ENCODE assay signal across 19 cellular contexts in the genomic region with DNA sequence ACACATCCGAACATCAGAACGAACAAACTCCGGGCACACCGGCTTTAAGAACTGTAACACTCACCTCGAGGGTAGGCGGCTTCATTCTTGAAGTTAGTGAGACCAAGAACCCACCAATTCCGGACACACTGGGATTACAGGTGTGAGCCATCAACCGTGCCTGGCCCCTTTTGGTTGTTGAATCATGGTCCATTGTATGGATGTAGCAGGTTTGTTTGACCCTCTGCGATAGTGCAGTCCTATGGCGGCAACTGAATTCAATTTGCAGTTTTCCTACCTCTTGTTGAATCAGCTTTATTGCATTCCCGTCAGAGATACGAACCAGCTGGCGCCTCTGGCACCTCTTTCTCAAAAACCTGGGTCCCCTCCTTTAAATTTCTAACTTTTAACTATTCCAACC.
DNase-seq lines count a peak whose midpoint lies in the region; ATAC-seq, FAIRE-seq and TF ChIP-seq lines count a peak whose summit lies in the region.
"Had no signal": no experiment of that assay in that cellular context is flagged by ENCODE, and none has a peak within 500 bp of the region (broad histone marks: within the 10 kb centered on the region; RNA-seq: fewer than 3 reads in every experiment).

No MANE protein-coding gene starts in this region.

- in situ Hi-C loops in GM23248 (cut with MboI): no loop called here

- H4K20me1 ChIP-seq in GM23248 (ENCODE audit: insufficient read depth): no peaks in the 10 kb centered on the region

- DNase-seq in T-helper 2 cell treated with Interferon-gamma antibody and Interleukin-4, amounts not matched to agents 5 μg/mL and 100 μg/mL, for 36 hours (ENCODE audit: low spot score): no peak
- no peak for DNase-seq in T-helper 2 cell
- DNase-seq in GM12892 (ENCODE audit: insufficient read length): no peak
- no peak for DNase-seq in activated CD4-positive, alpha-beta memory T cell treated with anti-CD3 and anti-CD28 coated beads, Interleukin-2, amount 10 ng/mL, durations not matched to agents 7 days and 5 days
- DNase-seq in naive B cell: no peak
- DNase-seq in pons (ENCODE audit: low spot score): no peak
- no peak for DNase-seq in GM23248
- DNase-seq: 8988T, C1 segment of cervical spinal cord, DMS79, gastrocnemius medialis, left colon, midbrain, NCI-H226, occipital lobe, right cardiac atrium had no signal

- H3K36me3 ChIP-seq in GM23248 (ENCODE audit: low read depth): no peaks in the 10 kb centered on the region
- H3K36me3 ChIP-seq: gastrocnemius medialis had no signal

- peak overlapping the region; percentile 76 for H3K4me3 Mint-ChIP-seq in T-helper 2 cell treated with Interferon-gamma antibody and Interleukin-4, amounts not matched to agents 5 μg/mL and 100 μg/mL, for 36 hours
- H3K4me3 Mint-ChIP-seq in activated CD4-positive, alpha-beta memory T cell treated with anti-CD3 and anti-CD28 coated beads, Interleukin-2, amount 10 ng/mL, durations not matched to agents 7 days and 5 days: peak overlapping the region; percentile 62
- peak overlapping the region; percentile 36 to 87 (median 61) for H3K4me3 Mint-ChIP-seq in naive B cell
- H3K4me3 Mint-ChIP-seq: brain had no signal

- peak; percentile 14 for FAIRE-seq in GM12892 (lab: Jason Lieb, UNC)

- peaks cover 6% of the 10 kb centered on the region for H3K9me3 Mint-ChIP-seq in T-helper 2 cell treated with Interferon-gamma antibody and Interleukin-4, amounts not matched to agents 5 μg/mL and 100 μg/mL, for 36 hours
- H3K9me3 Mint-ChIP-seq in activated CD4-positive, alpha-beta memory T cell treated with anti-CD3 and anti-CD28 coated beads, Interleukin-2, amount 10 ng/mL, durations not matched to agents 7 days and 5 days: no peaks in the 10 kb centered on the region
- peaks cover 0 to 3% (median 0%) of the 10 kb centered on the region in 7 donors for H3K9me3 Mint-ChIP-seq in naive B cell

- no peak for TF ChIP-seq POLR2A in GM12892 (IDR thresholded peaks at IDR 0.05; ENCODE audit: low read depth, low read length)

- no peaks in the 10 kb centered on the region for H3K9me3 ChIP-seq in GM23248 (ENCODE audit: low read depth)
- H3K9me3 ChIP-seq: gastrocnemius medialis had no signal

- no peak overlapping the region for H3K4me3 ChIP-seq in GM23248
- H3K4me3 ChIP-seq: coronary artery, gastrocnemius medialis had no signal

- no peaks in the 10 kb centered on the region for H3K79me2 ChIP-seq in GM23248 (ENCODE audit: insufficient read depth)

- H3K4me2 ChIP-seq in GM23248 (ENCODE audit: unreplicated experiment): no peak overlapping the region

- 78 to 85% methylated on average over 13 of the region's 13 CpGs for WGBS in GM23248 (ENCODE audit: low coverage in 1 of 2, low lambda C conversion rate in 2 of 2, missing lambda C conversion rate in 2 of 2), 2 experiments

- ATAC-seq in naive B cell (ENCODE audit: low read depth in 2 of 2) (no peak), GM21515 (IDR thresholded peaks at IDR 0.05; ENCODE audit: unreplicated experiment) (no peak)
- ATAC-seq: gastrocnemius medialis, left colon, right cardiac atrium had no signal

- peaks cover 24% of the 10 kb centered on the region for H3K27me3 Mint-ChIP-seq in T-helper 2 cell treated with Interferon-gamma antibody and Interleukin-4, amounts not matched to agents 5 μg/mL and 100 μg/mL, for 36 hours (ENCODE audit: low read depth)
- H3K27me3 Mint-ChIP-seq in activated CD4-positive, alpha-beta memory T cell treated with anti-CD3 and anti-CD28 coated beads, Interleukin-2, amount 10 ng/mL, durations not matched to agents 7 days and 5 days: peaks cover 14% of the 10 kb centered on the region
- H3K27me3 Mint-ChIP-seq in naive B cell: peaks cover 34 to 59% (median 56%) of the 10 kb centered on the region in 3 donors

- no peak overlapping the region for H3K9ac ChIP-seq in GM23248

- CTCF ChIA-PET in activated CD4-positive, alpha-beta memory T cell treated with anti-CD3 and anti-CD28 coated beads, Interleukin-2, amount 10 ng/mL, durations not matched to agents 7 days and 5 days (lab: Charles Lee): interaction anchor here (1.0 to 1.2 kb wide), 4 partner anchors 153 to 687 kb away, joined by 3 read pairs; no protein-coding TSS in a partner anchor

- H3K4me1 Mint-ChIP-seq in T-helper 2 cell treated with Interferon-gamma antibody and Interleukin-4, amounts not matched to agents 5 μg/mL and 100 μg/mL, for 36 hours (ENCODE audit: low read depth): peaks cover 23% of the 10 kb centered on the region
- peaks cover 25% of the 10 kb centered on the region for H3K4me1 Mint-ChIP-seq in activated CD4-positive, alpha-beta memory T cell treated with anti-CD3 and anti-CD28 coated beads, Interleukin-2, amount 10 ng/mL, durations not matched to agents 7 days and 5 days
- peaks cover 9 to 12% (median 12%) of the 10 kb centered on the region in 3 donors for H3K4me1 Mint-ChIP-seq in naive B cell

- POLR2A ChIA-PET in activated CD4-positive, alpha-beta memory T cell treated with anti-CD3 and anti-CD28 coated beads, Interleukin-2, amount 10 ng/mL, durations not matched to agents 7 days and 5 days (lab: Charles Lee): interaction anchor here (0.6 to 2.7 kb wide), 4 partner anchors 22 to 153 kb away, joined by 3 to 9 read pairs (median 6); a partner anchor contains a TSS

- peak overlapping the region; percentile 43 for H3K27ac Mint-ChIP-seq in T-helper 2 cell treated with Interferon-gamma antibody and Interleukin-4, amounts not matched to agents 5 μg/mL and 100 μg/mL, for 36 hours
- H3K27ac Mint-ChIP-seq in activated CD4-positive, alpha-beta memory T cell treated with anti-CD3 and anti-CD28 coated beads, Interleukin-2, amount 10 ng/mL, durations not matched to agents 7 days and 5 days: peak overlapping the region; percentile 50
- peak overlapping the region in 2 of 6 donors; percentile 50 to 71 for H3K27ac Mint-ChIP-seq in naive B cell

- no peaks in the 10 kb centered on the region for H3F3A ChIP-seq in GM23248 (ENCODE audit: insufficient read depth)

- H3K27me3 ChIP-seq in GM23248 (replicated peaks; ENCODE audit: insufficient read depth): no peaks in the 10 kb centered on the region
- H3K27me3 ChIP-seq: gastrocnemius medialis had no signal

- peaks cover 9% of the 10 kb centered on the region; the same call in 1 of the 2 replicates for H3K4me1 ChIP-seq in GM23248 (ENCODE audit: insufficient read depth)
- H3K4me1 ChIP-seq: gastrocnemius medialis had no signal

- H2AFZ ChIP-seq in GM23248: no peak overlapping the region

- H3K9me2 ChIP-seq in GM23248 (ENCODE audit: insufficient read depth): no peaks in the 10 kb centered on the region

- peaks cover 2% of the 10 kb centered on the region for H3K36me3 Mint-ChIP-seq in T-helper 2 cell treated with Interferon-gamma antibody and Interleukin-4, amounts not matched to agents 5 μg/mL and 100 μg/mL, for 36 hours (ENCODE audit: low read depth)
- H3K36me3 Mint-ChIP-seq in activated CD4-positive, alpha-beta memory T cell treated with anti-CD3 and anti-CD28 coated beads, Interleukin-2, amount 10 ng/mL, durations not matched to agents 7 days and 5 days (ENCODE audit: low read depth): no peaks in the 10 kb centered on the region
- peaks cover 4 to 8% of the 10 kb centered on the region in 2 donors for H3K36me3 Mint-ChIP-seq in naive B cell
- H3K36me3 Mint-ChIP-seq: brain had no signal

- H3K27ac ChIP-seq in GM23248: no peak overlapping the region
- H3K27ac ChIP-seq: coronary artery, gastrocnemius medialis had no signal
